Comparison of ENCODE assay signal across 3 cellular contexts in the genomic region with DNA sequence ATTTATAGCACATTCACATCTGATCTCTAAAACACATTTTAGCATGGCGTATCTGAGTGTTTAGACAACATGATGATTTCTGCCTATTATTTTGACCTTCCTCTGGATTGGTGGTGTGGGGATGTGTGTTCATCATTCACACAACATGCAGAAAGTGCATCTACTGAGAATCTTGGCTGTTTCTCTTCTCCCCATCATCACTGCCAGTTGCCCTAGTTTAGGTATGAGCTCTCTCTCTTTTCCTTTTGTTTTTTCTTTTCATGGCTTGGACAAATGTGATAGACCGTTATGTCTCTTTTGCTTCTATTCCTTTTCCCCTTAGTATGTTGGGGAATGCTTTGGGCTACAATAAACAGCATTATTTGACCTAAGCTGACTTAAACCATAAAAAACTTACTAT.
"Had no signal": no experiment of that assay in that cellular context is flagged by ENCODE, and none has a peak within 500 bp of the region (broad histone marks: within the 10 kb centered on the region; RNA-seq: fewer than 3 reads in every experiment).

No MANE protein-coding gene starts in this region.

- H3K4me3 ChIP-seq: GM12878 had no signal

- DNase-seq: GDM1, GF-D8 had no signal
